8 cellular contexts compared by ENCODE assay signal in genomic region chr1:201895913-201896807, GRCh38. TPM values are rescaled to one million over a fixed set of nuclear protein-coding genes. Genes with fewer than 3 reads are reported as not detected.
DNase-seq lines count a peak whose midpoint lies in the region; ATAC-seq and TF ChIP-seq lines count a peak whose summit lies in the region.

No MANE protein-coding gene starts in this region.

- DNase-seq in NCI-H524 (lab: John Stamatoyannopoulos, UW) (peak; percentile 62 to 77), NCI-H524 treated with DMSO at 0.1 percent for 48 hours (lab: John Stamatoyannopoulos, UW) (no peak), NCI-H446 (lab: John Stamatoyannopoulos, UW) (peak; percentile 67 to 90), cardiac fibroblast (ENCODE audit: low read depth in 2 of 2) (peak; percentile 91 to 93), kidney epithelial cell (ENCODE audit: low read depth) (peak; percentile 73)
- DNase-seq in activated CD4-positive, CD25-positive, alpha-beta regulatory T cell treated with anti-CD3 and anti-CD28 coated beads, Interleukin-2, amount 50 U/mL, for 16 hours (ENCODE audit: low read depth, low spot score): peak; percentile 52
- DNase-seq in stimulated activated CD4-positive, alpha-beta T cell treated with anti-CD3 and anti-CD28 coated beads, Interleukin-15, amount 100 ng/mL, for 48 hours (ENCODE audit: low read depth in 2 of 2): peak; percentile 72 to 80

- no peaks in the 10 kb centered on the region for H3K36me3 ChIP-seq in kidney epithelial cell (ENCODE audit: control insufficient read depth, insufficient read depth, low read length)

- TF ChIP-seq CTCF in cardiac fibroblast (IDR thresholded peaks at IDR 0.05; ENCODE audit: low read depth, low read length) (peak; percentile 97), kidney epithelial cell (IDR thresholded peaks at IDR 0.05; ENCODE audit: insufficient read depth, low read length, poor library complexity, severe bottlenecking) (peak; percentile 97)

- ATAC-seq in HG03175 (IDR thresholded peaks at IDR 0.05; ENCODE audit: unreplicated experiment): peak; percentile 80

- H3K4me3 ChIP-seq in cardiac fibroblast (replicated peaks in 1 of 2; ENCODE audit: low read depth in 2 of 2, low read length in 2 of 2): no peak overlapping the region
- H3K4me3 ChIP-seq in kidney epithelial cell (ENCODE audit: low read depth, low read length): no peak overlapping the region

- H3K27me3 ChIP-seq in kidney epithelial cell (ENCODE audit: control insufficient read depth, insufficient read depth, low read length): no peaks in the 10 kb centered on the region

RNA-seq across cellular contexts. Expression of gene SHISA4, which starts 7.5 kb away (rescaled TPM):
- total RNA-seq in kidney epithelial cell: 22.6 and 30.0 TPM in 2 replicates

RNA-seq across cellular contexts. Expression of gene LMOD1, which starts 50.2 kb away (rescaled TPM):
- total RNA-seq in kidney epithelial cell: under 0.01 and 0.07 TPM in 2 replicates

RNA-seq across cellular contexts. Expression of gene TIMM17A, which starts 59.1 kb away (rescaled TPM):
- 41.2 and 47.2 TPM in 2 replicates for total RNA-seq in kidney epithelial cell
